In genomic region chr1:200526709-200527612, GRCh38 we compare ENCODE assay signal across 15 cellular contexts.
DNase-seq lines count a peak whose midpoint lies in the region; ATAC-seq and TF ChIP-seq lines count a peak whose summit lies in the region.
"Had no signal": no experiment of that assay in that cellular context is flagged by ENCODE, and none has a peak within 500 bp of the region (broad histone marks: within the 10 kb centered on the region; RNA-seq: fewer than 3 reads in every experiment).

No MANE protein-coding gene starts in this region.

- no peaks in the 10 kb centered on the region for H3K27me3 ChIP-seq in endodermal cell (ENCODE audit: control insufficient read depth, insufficient read depth, low read length, poor library complexity, severe bottlenecking)
- H3K27me3 ChIP-seq in MM.1S (replicated peaks; ENCODE audit: insufficient read depth, low read length) = no peaks in the 10 kb centered on the region
- H3K27me3 ChIP-seq: spleen had no signal

- H3K27ac ChIP-seq in endodermal cell (ENCODE audit: low read depth, low read length) (no peak overlapping the region), MM.1S (ENCODE audit: low read length) (no peak overlapping the region)
- H3K27ac ChIP-seq: coronary artery, spleen had no signal

- no peak overlapping the region for H3K4me3 Mint-ChIP-seq in endodermal cell
- H3K4me3 Mint-ChIP-seq: natural killer cell, T-cell had no signal

- no peak overlapping the region for H2AFZ ChIP-seq in MM.1S (ENCODE audit: low read length)

- peak; percentile 41 for DNase-seq in COR-L47 (lab: John Stamatoyannopoulos, UW)
- DNase-seq in endodermal cell = peak; percentile 61
- no peak for DNase-seq in RKO (ENCODE audit: low spot score)
- no peak for DNase-seq in MM.1S
- DNase-seq: activated CD4-positive, alpha-beta T cell treated with anti-CD3 and anti-CD28 coated beads, Interleukin-2, amount 50 U/mL, for 4 hours; kidney; natural killer cell; NCI-H187; spleen; T-cell had no signal

- peaks cover 4% of the 10 kb centered on the region for H3K4me1 ChIP-seq in endodermal cell (ENCODE audit: control insufficient read depth, insufficient read depth, low read length)
- no peaks in the 10 kb centered on the region for H3K4me1 ChIP-seq in MM.1S (ENCODE audit: low read length)

- no peak overlapping the region for H3K9ac ChIP-seq in endodermal cell (ENCODE audit: extremely low read depth, low read length, poor library complexity, severe bottlenecking)
- H3K9ac ChIP-seq in MM.1S (ENCODE audit: low read length) = no peak overlapping the region

- no peaks in the 10 kb centered on the region for H3K27me3 Mint-ChIP-seq in endodermal cell (ENCODE audit: insufficient read depth)

- H4K20me1 ChIP-seq in MM.1S (ENCODE audit: insufficient read depth, low read length) = no peaks in the 10 kb centered on the region

- no peak overlapping the region for H3K4me2 ChIP-seq in MM.1S (ENCODE audit: low read depth, low read length)

- H3K9me3 ChIP-seq in endodermal cell (ENCODE audit: control insufficient read depth, low read length) (no peaks in the 10 kb centered on the region), MM.1S (replicated peaks; ENCODE audit: insufficient read depth, low read length) (no peaks in the 10 kb centered on the region)
- H3K9me3 ChIP-seq: spleen had no signal

- peak; percentile 55 for ATAC-seq in GM19395 (IDR thresholded peaks at IDR 0.05; ENCODE audit: unreplicated experiment)
- ATAC-seq in HG03378 (IDR thresholded peaks at IDR 0.05; ENCODE audit: unreplicated experiment) = peak; percentile 59
- no peak for ATAC-seq in HG03045 (IDR thresholded peaks at IDR 0.05; ENCODE audit: unreplicated experiment)
- ATAC-seq in HG02970 (IDR thresholded peaks at IDR 0.05; ENCODE audit: low FRiP score, unreplicated experiment) = no peak
- ATAC-seq: natural killer cell, T-cell had no signal

- no peaks in the 10 kb centered on the region for H3F3A ChIP-seq in MM.1S (ENCODE audit: insufficient read depth, low read length)

- H3K36me3 ChIP-seq in endodermal cell (ENCODE audit: control insufficient read depth, insufficient read depth, low read length) = no peaks in the 10 kb centered on the region
- H3K36me3 ChIP-seq in MM.1S (replicated peaks; ENCODE audit: insufficient read depth, low read length) = no peaks in the 10 kb centered on the region
- H3K36me3 ChIP-seq: spleen had no signal

- no peaks in the 10 kb centered on the region for H3K9me3 Mint-ChIP-seq in endodermal cell
- H3K9me3 Mint-ChIP-seq: natural killer cell, T-cell had no signal

- no peaks in the 10 kb centered on the region for H3K36me3 Mint-ChIP-seq in endodermal cell (ENCODE audit: low read depth)
- H3K36me3 Mint-ChIP-seq: natural killer cell, T-cell had no signal

- H3K4me3 ChIP-seq in endodermal cell (ENCODE audit: low read length) (no peak overlapping the region), MM.1S (ENCODE audit: low read length) (no peak overlapping the region)
- H3K4me3 ChIP-seq: coronary artery, spleen had no signal

- WGBS in endodermal cell (ENCODE audit: insufficient coverage in 1 of 2, insufficient read length in 1 of 2), 2 experiments = 71 to 84% methylated on average over 4 to 5 of the region's 5 CpGs

- H3K9me2 ChIP-seq in MM.1S (replicated peaks; ENCODE audit: insufficient read depth, low read length) = no peaks in the 10 kb centered on the region

- no peak for TF ChIP-seq CTCF in endodermal cell (conservative IDR thresholded peaks at IDR 0.05)
- TF ChIP-seq CTCF in MM.1S (IDR thresholded peaks at IDR 0.05; ENCODE audit: low read length) = no peak

- no peaks in the 10 kb centered on the region for H3K79me2 ChIP-seq in MM.1S (ENCODE audit: low read length)

- H3K4me1 Mint-ChIP-seq in endodermal cell = peaks cover 19% of the 10 kb centered on the region

- H3K27ac Mint-ChIP-seq in endodermal cell = no peak overlapping the region
- H3K27ac Mint-ChIP-seq: natural killer cell, T-cell had no signal

Comparison
In these comparisons a context has a peak if more than half of its experiments do, and no peak if none do; other contexts are left out.
1. DNase-seq: peak in COR-L47 (single experiment) and endodermal cell (single experiment); none in RKO (single experiment) and MM.1S (single experiment).
2. ATAC-seq: peak in GM19395 (single experiment) and HG03378 (single experiment); none in HG03045 (single experiment) and HG02970 (single experiment).